In genomic region chr3:155622647-155623046, GRCh38 we compare ENCODE assay signal across 6 cellular contexts.
DNase-seq lines count a peak whose midpoint lies in the region; ATAC-seq, FAIRE-seq and TF ChIP-seq lines count a peak whose summit lies in the region.
"Not testable (repeated sequence)": the region's sequence is repeated elsewhere in the genome, so short reads cannot be mapped to it uniquely, and the experiment has no call there.

No MANE protein-coding gene starts in this region.

- no CpG with 5 or more reads among the region's 3 CpGs for WGBS in H9 (ENCODE audit: extremely low coverage, insufficient read length, low lambda C conversion rate)
- WGBS in HepG2 (ENCODE audit: low lambda C conversion rate), result 0% methylated on average over 3 of the region's 3 CpGs
- 35% methylated on average over 3 of the region's 3 CpGs for WGBS in liver

- H3K36me3 Mint-ChIP-seq in H9 (ENCODE audit: insufficient read depth in 1 of 3, low read depth in 3 of 3) (peaks cover 18 to 31% (median 20%) of the 10 kb centered on the region in 3 experiments), WTC11 (peaks cover 14% of the 10 kb centered on the region)
- not testable (repeated sequence) for H3K36me3 Mint-ChIP-seq in progenitor cell of endocrine pancreas (ENCODE audit: insufficient read depth)

- H2AK5ac ChIP-seq in H9 (ENCODE audit: insufficient read length, low read length), result not testable (repeated sequence)

- H3T11ph ChIP-seq in H9 (ENCODE audit: low read length), result not testable (repeated sequence)

- H4K20me1 ChIP-seq in H9 (ENCODE audit: control insufficient read depth, insufficient read depth, insufficient read length); HepG2 (ENCODE audit: insufficient read depth, low read length): not testable (repeated sequence)

- in situ Hi-C loops in HepG2 (cut with HindIII; ENCODE audit: extremely low pct_ligation_motif_present, low pct_unique_long_range_greater_than_20kb), result not testable (repeated sequence)

- H2AFZ ChIP-seq in H9 (ENCODE audit: low read length); HepG2 (ENCODE audit: low read length): not testable (repeated sequence)

- H3K9ac ChIP-seq in H9 (ENCODE audit: extremely low read depth, insufficient read length, low read length); HepG2 (ENCODE audit: insufficient read depth, low read depth, low read length); liver (ENCODE audit: low read depth in 1 of 2, low read length in 2 of 2): not testable (repeated sequence)

- not testable (repeated sequence) for H3K4me3 ChIP-seq in HepG2 (replicated peaks in 1 of 3; ENCODE audit: insufficient read depth in 1 of 3, low read depth in 2 of 3, low read length in 3 of 3); liver (ENCODE audit: low read depth in 1 of 3, low read length in 3 of 3)

- H4K91ac ChIP-seq in H9 (ENCODE audit: insufficient read length, low read depth, low read length), result not testable (repeated sequence)

- not testable (repeated sequence) for H4K8ac ChIP-seq in H9 (replicated peaks; ENCODE audit: insufficient read length, low read depth, low read length)

- H3K23ac ChIP-seq in H9 (ENCODE audit: insufficient read length, low read depth, low read length), result not testable (repeated sequence)

- H3K27ac ChIP-seq in H9 (ENCODE audit: insufficient read length, low read depth, low read length); HepG2 (ENCODE audit: extremely low read length, insufficient read depth, low read length); liver (ENCODE audit: low read depth in 1 of 2, low read length in 2 of 2): not testable (repeated sequence)

- H3K36me3 ChIP-seq in HepG2 (replicated peaks in 1 of 2; ENCODE audit: control insufficient read depth in 1 of 2, insufficient read depth in 2 of 2, low read length in 2 of 2); liver (ENCODE audit: control insufficient read depth in 4 of 4, insufficient read depth in 3 of 4, low read depth in 1 of 4, low read length in 3 of 4): not testable (repeated sequence)

- H3K4me1 Mint-ChIP-seq in H9 (peaks cover 53 to 65% of the 10 kb centered on the region in 2 experiments), WTC11 (peaks cover 59% of the 10 kb centered on the region), progenitor cell of endocrine pancreas (ENCODE audit: low read depth) (peaks cover 22% of the 10 kb centered on the region)

- H3K27ac Mint-ChIP-seq in H9 (peak overlapping the region in 2 of 3 experiments; percentile 8 to 18; a peak in 2 of 7 replicates), WTC11 (0 out of 2 replicates have a peak overlapping the region, but pooled peaks have one; percentile 32), progenitor cell of endocrine pancreas (peak overlapping the region; percentile 18)

- H3K79me1 ChIP-seq in H9 (ENCODE audit: insufficient read depth, low read depth, low read length, poor library complexity, severe bottlenecking), result not testable (repeated sequence)

- CTCF ChIA-PET in WTC11 (lab: Charles Lee); HepG2 (lab: Yijun Ruan, JAX; ENCODE audit: low intra/inter-chr PET ratio, low total read pairs): not testable (repeated sequence)

- POLR2A ChIA-PET in WTC11 (lab: Charles Lee), result not testable (repeated sequence)
- POLR2A ChIA-PET in HepG2 (lab: Yijun Ruan, JAX), result interaction anchor here (1.6 kb wide), 1 partner anchor 17 kb away, joined by 4 read pairs; no protein-coding TSS in a partner anchor

- H3K4me1 ChIP-seq in H9 (ENCODE audit: insufficient read depth, low read length); liver (ENCODE audit: control insufficient read depth in 4 of 4, insufficient read depth in 4 of 4, low read length in 3 of 4): not testable (repeated sequence)
- peaks cover 62% of the 10 kb centered on the region for H3K4me1 ChIP-seq in HepG2 (ENCODE audit: insufficient read depth, low read length)

- DNase-seq in DMS53 (lab: John Stamatoyannopoulos, UW) (peak; percentile 19), HepG2 (ENCODE audit: low spot score) (peak; percentile 41)
- not testable (repeated sequence) for DNase-seq in H9; WTC11 (ENCODE audit: low spot score); progenitor cell of endocrine pancreas (ENCODE audit: low spot score, unreplicated experiment)

- not testable (repeated sequence) for H2BK5ac ChIP-seq in H9 (ENCODE audit: insufficient read length, low read length)

- TF ChIP-seq RAD21 in HepG2 (CRISPR knock-in tag; IDR thresholded peaks at IDR 0.05), result not testable (repeated sequence)
- TF ChIP-seq RAD21 in liver (IDR thresholded peaks at IDR 0.05), result peak in 1 of 2 donors; percentile 9

- TF ChIP-seq EP300 in HepG2 (IDR thresholded peaks at IDR 0.05; ENCODE audit: low read depth in 2 of 2, low read length in 2 of 2), result peak in 1 of 2 experiments; percentile 50; a peak in 2 of 4 replicates
- not testable (repeated sequence) for TF ChIP-seq EP300 in HepG2 (CRISPR knock-in tag; IDR thresholded peaks at IDR 0.05; ENCODE audit: borderline replicate concordance)

- not testable (repeated sequence) for TF ChIP-seq POLR2A in HepG2 (IDR thresholded peaks at IDR 0.05; ENCODE audit: insufficient read depth in 1 of 2, low read depth in 2 of 2, low read length in 2 of 2)

- H2BK15ac ChIP-seq in H9 (ENCODE audit: low read depth, low read length), result not testable (repeated sequence)

- H2BK20ac ChIP-seq in H9 (ENCODE audit: low read depth, low read length, poor library complexity, severe bottlenecking), result not testable (repeated sequence)

- H3K18ac ChIP-seq in H9 (ENCODE audit: insufficient read length, low read depth, low read length), result not testable (repeated sequence)

- H3K4ac ChIP-seq in H9 (ENCODE audit: low read depth, low read length), result not testable (repeated sequence)

- not testable (repeated sequence) for H3K14ac ChIP-seq in H9 (ENCODE audit: insufficient read depth, low read length)

- not testable (repeated sequence) for ATAC-seq in WTC11, HepG2

- H3K27me3 Mint-ChIP-seq in H9 (ENCODE audit: low read depth); WTC11 (ENCODE audit: low read depth); progenitor cell of endocrine pancreas: not testable (repeated sequence)

- not testable (repeated sequence) for H3K9me3 ChIP-seq in H9 (ENCODE audit: control insufficient read depth, low read depth, low read length); HepG2 (ENCODE audit: low read length); liver (ENCODE audit: control insufficient read depth in 4 of 4, low read length in 3 of 4)

- not testable (repeated sequence) for FAIRE-seq in HepG2 (lab: Jason Lieb, UNC)

- not testable (repeated sequence) for H3K4me2 ChIP-seq in H9 (ENCODE audit: insufficient read depth, insufficient read length, low read length)
- H3K4me2 ChIP-seq in HepG2 (ENCODE audit: low read depth, low read length), result 0 out of 2 replicates have a peak overlapping the region, but pooled peaks have one; percentile 12

- not testable (repeated sequence) for H4K5ac ChIP-seq in H9 (ENCODE audit: insufficient read length, low read depth, low read length)

- H2BK120ac ChIP-seq in H9 (ENCODE audit: low read depth, low read length, poor library complexity, severe bottlenecking), result not testable (repeated sequence)

- BruUV-seq in HepG2 (replicated peaks; lab: Mats Ljungman, UMichigan), result not testable (repeated sequence)

- intact Hi-C loops in HepG2 (cut with micrococcal nuclease; ENCODE audit: unreplicated experiment), result loop anchor here (5.0 kb wide), 1 partner anchor 45 kb away; no protein-coding TSS in a partner anchor

- not testable (repeated sequence) for H2BK12ac ChIP-seq in H9 (ENCODE audit: insufficient read length, low read depth, low read length)

- H3K79me2 ChIP-seq in H9 (ENCODE audit: insufficient read depth, low read length); HepG2 (ENCODE audit: insufficient read depth, low read length): not testable (repeated sequence)

- H3K27me3 ChIP-seq in H9 (ENCODE audit: insufficient read depth, low read length); HepG2 (ENCODE audit: control insufficient read depth in 1 of 2, insufficient read depth in 2 of 2, low read length in 2 of 2); liver (ENCODE audit: control insufficient read depth in 4 of 4, insufficient read depth in 4 of 4, low read length in 3 of 4): not testable (repeated sequence)

- not testable (repeated sequence) for H3K56ac ChIP-seq in H9 (ENCODE audit: insufficient read length, low read depth, low read length)

- H3K9me3 Mint-ChIP-seq in H9 (peaks cover 22 to 27% of the 10 kb centered on the region in 2 experiments; a peak in 4 of 5 replicates), WTC11 (peaks cover 15% of the 10 kb centered on the region), progenitor cell of endocrine pancreas (ENCODE audit: low read depth) (peaks cover 13% of the 10 kb centered on the region)

- TF ChIP-seq CTCF in H9 (conservative IDR thresholded peaks at IDR 0.05); WTC11 (IDR thresholded peaks at IDR 0.05); HepG2 (CRISPR knock-in tag; IDR thresholded peaks at IDR 0.05); liver (IDR thresholded peaks at IDR 0.05; ENCODE audit: low read depth, low read length, missing input control); progenitor cell of endocrine pancreas (IDR thresholded peaks at IDR 0.05; ENCODE audit: unreplicated experiment): not testable (repeated sequence)

- not testable (repeated sequence) for H3K23me2 ChIP-seq in H9 (ENCODE audit: insufficient read length, low read depth, low read length, poor library complexity, severe bottlenecking)

- not testable (repeated sequence) for H3K4me3 Mint-ChIP-seq in H9; WTC11; progenitor cell of endocrine pancreas (ENCODE audit: low read depth)

TF ChIP-seq in liver, 16 proteins besides CTCF, POLR2A, EP300 and RAD21:
- peak; percentile 53 for TF ChIP-seq FOXA2 (IDR thresholded peaks at IDR 0.05)
- TF ChIP-seq RXRA (IDR thresholded peaks at IDR 0.05), result peak in 1 of 2 donors; percentile 61
- TF ChIP-seq HNF4A (conservative IDR thresholded peaks at IDR 0.05), result peak; percentile 24 to 44
